Comparison of ENCODE assay signal across 9 cellular contexts in genomic region chr4:185640809-185641675, GRCh38.
DNase-seq lines count a peak whose midpoint lies in the region; ATAC-seq, FAIRE-seq and TF ChIP-seq lines count a peak whose summit lies in the region.
"Had no signal": no experiment of that assay in that cellular context is flagged by ENCODE, and none has a peak within 500 bp of the region (broad histone marks: within the 10 kb centered on the region; RNA-seq: fewer than 3 reads in every experiment).

No MANE protein-coding gene starts in this region.

- DNase-seq in DND-41 (no peak), HTR-8/SVneo (ENCODE audit: insufficient read length, low spot score) (peak; percentile 59), PC-3 (peak; percentile 74), erythroblast (lab: John Stamatoyannopoulos, UW) (peak; percentile 13 to 32), pancreas (no peak), T-helper 17 cell (no peak)

- no peaks in the 10 kb centered on the region for H3F3A ChIP-seq in PC-3 (ENCODE audit: low read length, unreplicated experiment)

- H3K27me3 ChIP-seq in DND-41 (ENCODE audit: insufficient read depth, low read length, poor library complexity) (no peaks in the 10 kb centered on the region), PC-3 (ENCODE audit: low read length) (no peaks in the 10 kb centered on the region), pancreas (no peaks in the 10 kb centered on the region)

- H3K27me3 Mint-ChIP-seq in T-helper 17 cell: peaks cover 59% of the 10 kb centered on the region

- no peak for FAIRE-seq in HTR-8/SVneo (lab: Jason Lieb, UNC)
- FAIRE-seq in pancreas (lab: Jason Lieb, UNC): peak; percentile 96

- CTCF ChIA-PET in PC-3 (lab: Charles Lee): interaction anchor here (0.7 to 1.3 kb wide), 6 partner anchors 256 to 497 kb away, joined by 3 to 16 read pairs (median 4); no protein-coding TSS in a partner anchor

- H3K9ac ChIP-seq in DND-41 (ENCODE audit: low read depth, low read length): no peak overlapping the region
- H3K9ac ChIP-seq in PC-3 (ENCODE audit: low read length): no peak overlapping the region

- no peaks in the 10 kb centered on the region for H4K20me1 ChIP-seq in DND-41 (ENCODE audit: insufficient read depth, low read length)
- no peaks in the 10 kb centered on the region for H4K20me1 ChIP-seq in PC-3 (ENCODE audit: low read length)

- H3K4me2 ChIP-seq in DND-41 (ENCODE audit: insufficient read depth, low read length) (no peak overlapping the region), PC-3 (ENCODE audit: low read length) (no peak overlapping the region)

- ATAC-seq in DND-41 (ENCODE audit: insufficient read depth, low read depth) (no peak), PC-3 (peak; percentile 42; the same call in 1 of the 2 replicates), pancreas (peak in 3 of 4 donors; percentile 54 to 66 (median 64)), GM18870 (IDR thresholded peaks at IDR 0.05; ENCODE audit: unreplicated experiment) (no peak), T-helper 17 cell (no peak), GM18505 (IDR thresholded peaks at IDR 0.05; ENCODE audit: unreplicated experiment) (no peak)

- no peak overlapping the region for H3K27ac Mint-ChIP-seq in T-helper 17 cell

- BruUV-seq in PC-3 (replicated peaks; lab: Mats Ljungman, UMichigan): no TSS peak

- TF ChIP-seq POLR2A in erythroblast (IDR thresholded peaks at IDR 0.05; ENCODE audit: low read length): no peak
- TF ChIP-seq POLR2A in GM18505 (IDR thresholded peaks at IDR 0.05; ENCODE audit: borderline replicate concordance, extremely low read depth, insufficient read depth, insufficient read length): no peak

- H3K9me3 ChIP-seq in DND-41 (ENCODE audit: insufficient read depth, low read length, severe bottlenecking) (no peaks in the 10 kb centered on the region), PC-3 (ENCODE audit: low read length) (no peaks in the 10 kb centered on the region), pancreas (no peaks in the 10 kb centered on the region), T-helper 17 cell (ENCODE audit: control insufficient read depth, low read length, poor library complexity, severe bottlenecking) (no peaks in the 10 kb centered on the region)
- H3K9me3 ChIP-seq: neutrophil had no signal

- H3K79me2 ChIP-seq in DND-41 (ENCODE audit: insufficient read depth, low read length): no peaks in the 10 kb centered on the region
- no peaks in the 10 kb centered on the region for H3K79me2 ChIP-seq in PC-3 (ENCODE audit: low read length)

- H3K27ac ChIP-seq in DND-41 (ENCODE audit: low read length): no peak overlapping the region
- H3K27ac ChIP-seq in PC-3 (ENCODE audit: low read length): no peak overlapping the region
- peak overlapping the region in 1 of 4 donors; percentile 24 for H3K27ac ChIP-seq in pancreas
- H3K27ac ChIP-seq: neutrophil had no signal

- H3K4me3 Mint-ChIP-seq in T-helper 17 cell: no peak overlapping the region

- no peaks in the 10 kb centered on the region for H3K9me2 ChIP-seq in PC-3 (replicated peaks; ENCODE audit: low read length)

- TF ChIP-seq CTCF in DND-41 (IDR thresholded peaks at IDR 0.05; ENCODE audit: borderline replicate concordance, extremely low read depth, low read length, poor library complexity, severe bottlenecking) (peak; percentile 43), PC-3 (conservative IDR thresholded peaks at IDR 0.05; ENCODE audit: low read depth, low read length) (peak; percentile 68), pancreas (IDR thresholded peaks at IDR 0.05) (peak in 1 of 4 donors; percentile 17)

- H2AFZ ChIP-seq in DND-41 (ENCODE audit: low read depth, low read length) (no peak overlapping the region), PC-3 (ENCODE audit: low read length) (no peak overlapping the region)

- 23 to 26% methylated on average over 4 of the region's 4 CpGs for WGBS in pancreas, 2 donors

- intact Hi-C loops in PC-3 (cut with micrococcal nuclease) (loop anchor here (1.0 to 10.0 kb wide), 4 partner anchors 134 to 496 kb away; no protein-coding TSS in a partner anchor), pancreas (cut with DNase I) (loop anchor here in 1 of 3 donors (10.0 kb wide), 1 partner anchor 374 kb away; no protein-coding TSS in a partner anchor)

- H3K4me1 Mint-ChIP-seq in T-helper 17 cell: peaks cover 3% of the 10 kb centered on the region

- H3K36me3 ChIP-seq in DND-41 (ENCODE audit: insufficient read depth, low read length) (no peaks in the 10 kb centered on the region), PC-3 (ENCODE audit: low read depth, low read length) (no peaks in the 10 kb centered on the region), pancreas (peaks cover 7 to 70% (median 19%) of the 10 kb centered on the region in 3 donors)
- H3K36me3 ChIP-seq: neutrophil had no signal

- POLR2A ChIA-PET in PC-3 (lab: Charles Lee; ENCODE audit: unreplicated experiment): no interaction called here

- no peaks in the 10 kb centered on the region for H3K4me1 ChIP-seq in DND-41 (ENCODE audit: insufficient read depth, low read length)
- H3K4me1 ChIP-seq in PC-3 (ENCODE audit: insufficient read depth, low read length): no peaks in the 10 kb centered on the region
- peaks cover 0 to 9% (median 0%) of the 10 kb centered on the region in 3 donors for H3K4me1 ChIP-seq in pancreas

- no peak overlapping the region for H3K4me3 ChIP-seq in DND-41 (ENCODE audit: low read depth in 1 of 2, low read length in 2 of 2)
- H3K4me3 ChIP-seq in PC-3 (ENCODE audit: low read length): no peak overlapping the region
- H3K4me3 ChIP-seq in pancreas: no peak overlapping the region

- peaks cover 5% of the 10 kb centered on the region for H3K36me3 Mint-ChIP-seq in T-helper 17 cell (ENCODE audit: low read depth)

Comparison
In these comparisons a context has a peak if more than half of its experiments do, and no peak if none do; other contexts are left out.
1. ATAC-seq: peak in PC-3 (single experiment) and pancreas (3 of 4); none in DND-41 (single experiment), GM18870 (single experiment), T-helper 17 cell (single experiment) and GM18505 (single experiment).
2. DNase-seq: peak in HTR-8/SVneo (single experiment), PC-3 (single experiment) and erythroblast (2 of 2); none in DND-41 (single experiment), pancreas (0 of 6) and T-helper 17 cell (0 of 3).